13 cellular contexts compared by ENCODE assay signal in the genomic region with DNA sequence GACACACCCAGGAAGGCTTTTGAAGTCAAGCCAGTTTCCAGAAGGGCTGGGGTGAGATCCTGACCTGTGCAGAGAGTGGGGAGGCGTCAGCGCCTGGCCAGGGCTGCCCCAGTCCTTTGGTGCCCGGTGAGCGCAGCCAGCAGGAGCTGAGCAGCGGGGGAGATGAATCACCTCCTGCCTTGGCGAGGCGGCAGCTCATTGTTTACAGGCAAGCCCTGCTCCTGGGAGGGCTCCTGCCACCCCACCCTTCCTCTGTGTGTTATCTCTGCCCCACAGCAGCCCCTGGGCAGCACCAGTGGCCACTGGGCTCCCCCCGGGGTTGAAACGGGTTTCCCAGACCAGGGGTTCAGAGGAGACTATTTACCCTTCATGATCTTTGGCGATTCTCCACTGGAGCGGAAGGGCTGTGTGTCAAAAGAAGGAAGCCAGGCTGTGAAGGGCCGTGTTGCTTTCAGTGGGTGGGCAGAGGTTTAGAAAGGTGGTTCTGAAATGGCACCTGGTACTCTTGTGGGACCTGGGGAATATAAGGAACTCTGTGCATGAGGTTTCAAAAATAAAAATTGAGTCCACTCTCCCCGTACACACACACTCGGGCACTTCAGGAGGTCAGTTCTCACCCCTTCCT. TPM values are rescaled to one million over a fixed set of nuclear protein-coding genes. Genes with fewer than 3 reads are reported as not detected.
DNase-seq lines count a peak whose midpoint lies in the region; ATAC-seq and TF ChIP-seq lines count a peak whose summit lies in the region.
"Had no signal": no experiment of that assay in that cellular context is flagged by ENCODE, and none has a peak within 500 bp of the region (broad histone marks: within the 10 kb centered on the region; RNA-seq: fewer than 3 reads in every experiment).

No MANE protein-coding gene starts in this region.

- H3K27ac Mint-ChIP-seq in CD8-positive, alpha-beta T cell: peak overlapping the region; percentile 10
- H3K27ac Mint-ChIP-seq: activated naive CD8-positive, alpha-beta T cell had no signal

- no peak for ATAC-seq in CD8-positive, alpha-beta T cell
- ATAC-seq in GM21717 (IDR thresholded peaks at IDR 0.05; ENCODE audit: unreplicated experiment): no peak
- no peak for ATAC-seq in HG02970 (IDR thresholded peaks at IDR 0.05; ENCODE audit: low FRiP score, unreplicated experiment)

- H3K9me3 Mint-ChIP-seq in CD8-positive, alpha-beta T cell: no peaks in the 10 kb centered on the region

- H2AFZ ChIP-seq in neuronal stem cell (ENCODE audit: low read length): no peak overlapping the region

- no peaks in the 10 kb centered on the region for H3K9me3 ChIP-seq in CD8-positive, alpha-beta T cell (ENCODE audit: low read length)
- H3K9me3 ChIP-seq in esophagus muscularis mucosa: no peaks in the 10 kb centered on the region
- H3K9me3 ChIP-seq in neuronal stem cell (replicated peaks in 1 of 2; ENCODE audit: control insufficient read depth in 2 of 2, insufficient read depth in 1 of 2, low read depth in 1 of 2, low read length in 2 of 2): no peaks in the 10 kb centered on the region
- H3K9me3 ChIP-seq: BLaER1 treated with 17β-estradiol and CSF1 and Interleukin-3, amounts not matched to agents 10 nM and 100 nM had no signal

- POLR2A ChIA-PET in CD8-positive, alpha-beta T cell (lab: Charles Lee): no interaction called here

- H2BK15ac ChIP-seq in neuronal stem cell (ENCODE audit: low read length): no peak overlapping the region

- TF ChIP-seq POLR2A in esophagus muscularis mucosa (IDR thresholded peaks at IDR 0.05; ENCODE audit: low read depth): no peak

- H3K9ac ChIP-seq in neuronal stem cell (ENCODE audit: low read depth, low read length, poor library complexity): no peak overlapping the region

- H3K18ac ChIP-seq in neuronal stem cell (ENCODE audit: low read length): peak overlapping the region; percentile 30

- H4K8ac ChIP-seq in neuronal stem cell (ENCODE audit: low read depth, low read length): no peak overlapping the region

- CTCF ChIA-PET in CD8-positive, alpha-beta T cell (lab: Charles Lee): interaction anchor here (0.5 to 1.3 kb wide), 2 partner anchors 42 to 371 kb away, joined by 3 read pairs; no protein-coding TSS in a partner anchor

- H3K4me3 Mint-ChIP-seq in CD8-positive, alpha-beta T cell: no peak overlapping the region
- H3K4me3 Mint-ChIP-seq: activated naive CD8-positive, alpha-beta T cell had no signal

- H3K4me2 ChIP-seq in neuronal stem cell (ENCODE audit: insufficient read depth, low read length, poor library complexity, severe bottlenecking): no peak overlapping the region

- no peak for TF ChIP-seq CTCF in CD8-positive, alpha-beta T cell (IDR thresholded peaks at IDR 0.05)
- TF ChIP-seq CTCF in esophagus muscularis mucosa (IDR thresholded peaks at IDR 0.05): no peak

- H3K4me3 ChIP-seq in CD8-positive, alpha-beta T cell (ENCODE audit: low read depth, low read length): no peak overlapping the region
- no peak overlapping the region for H3K4me3 ChIP-seq in esophagus muscularis mucosa
- no peak overlapping the region for H3K4me3 ChIP-seq in neuronal stem cell (ENCODE audit: low read length in 2 of 2)
- H3K4me3 ChIP-seq: BLaER1 treated with 17β-estradiol and CSF1 and Interleukin-3, amounts not matched to agents 10 nM and 100 nM had no signal

- no peak overlapping the region for H2AK5ac ChIP-seq in neuronal stem cell (ENCODE audit: low read depth, low read length)

- no peak for TF ChIP-seq EP300 in esophagus muscularis mucosa (IDR thresholded peaks at IDR 0.05)

- intact Hi-C loops in CD8-positive, alpha-beta T cell (cut with DNase I, micrococcal nuclease): no loop called here
- intact Hi-C loops in esophagus muscularis mucosa (cut with DNase I): no loop called here

- H3K4me1 ChIP-seq in CD8-positive, alpha-beta T cell (ENCODE audit: insufficient read depth, low read length): no peaks in the 10 kb centered on the region
- H3K4me1 ChIP-seq in esophagus muscularis mucosa (peaks cover 0 to 17% (median 8%) of the 10 kb centered on the region in 4 donors), neuronal stem cell (ENCODE audit: control insufficient read depth in 2 of 2, insufficient read depth in 1 of 2, low read depth in 1 of 2, low read length in 2 of 2) (no peaks in the 10 kb centered on the region)

- no peak overlapping the region for H3K4ac ChIP-seq in neuronal stem cell (ENCODE audit: low read length)

- no peaks in the 10 kb centered on the region for H3K27me3 Mint-ChIP-seq in CD8-positive, alpha-beta T cell (ENCODE audit: low read depth)
- H3K27me3 Mint-ChIP-seq: activated naive CD8-positive, alpha-beta T cell had no signal

- H2BK5ac ChIP-seq in neuronal stem cell (ENCODE audit: low read length): no peak overlapping the region

- DNase-seq in CD8-positive, alpha-beta T cell: no peak
- DNase-seq in SW480 (ENCODE audit: low spot score) (peak; percentile 89), esophagus muscularis mucosa (ENCODE audit: extremely low spot score) (no peak), neuronal stem cell (ENCODE audit: low spot score) (no peak)
- DNase-seq in stimulated activated CD4-positive, alpha-beta T cell treated with anti-CD3 and anti-CD28 coated beads, Interleukin-12 subunit alpha, Interleukin-12 subunit beta, amount 100 ng/mL, for 4 hours: no peak
- DNase-seq in activated naive CD4-positive, alpha-beta T cell treated with anti-CD3 and anti-CD28 coated beads, Interleukin-2, amount 50 U/mL, for 16 hours: no peak
- DNase-seq: hypothalamus, NCI-H1092 treated with DMSO at 0.1 percent for 48 hours, T-helper 1 cell had no signal

- peaks cover 42% of the 10 kb centered on the region for H3K36me3 ChIP-seq in CD8-positive, alpha-beta T cell (ENCODE audit: insufficient read depth, low read length)
- peaks cover 50 to 68% (median 66%) of the 10 kb centered on the region in 4 donors for H3K36me3 ChIP-seq in esophagus muscularis mucosa
- H3K36me3 ChIP-seq in neuronal stem cell (replicated peaks in 1 of 2; ENCODE audit: control insufficient read depth in 2 of 2, insufficient read depth in 2 of 2, low read length in 2 of 2): peaks cover 42 to 66% of the 10 kb centered on the region in 2 donors

- H3K14ac ChIP-seq in neuronal stem cell (ENCODE audit: low read length): no peak overlapping the region

- H4K91ac ChIP-seq in neuronal stem cell (ENCODE audit: low read depth, low read length, poor library complexity): no peak overlapping the region

- no peak overlapping the region for H2BK12ac ChIP-seq in neuronal stem cell (ENCODE audit: low read length)

- no peak overlapping the region for H2BK120ac ChIP-seq in neuronal stem cell (ENCODE audit: low read depth, low read length)

- H3K4me1 Mint-ChIP-seq in CD8-positive, alpha-beta T cell (ENCODE audit: low read depth): no peaks in the 10 kb centered on the region

- H3K23ac ChIP-seq in neuronal stem cell (ENCODE audit: low read depth, low read length, poor library complexity): no peak overlapping the region

- H3K27ac ChIP-seq in CD8-positive, alpha-beta T cell (ENCODE audit: low read depth, low read length): no peak overlapping the region
- peak overlapping the region; percentile 23 to 55 (median 38) for H3K27ac ChIP-seq in esophagus muscularis mucosa (replicated peaks in 1 of 4)
- H3K27ac ChIP-seq in neuronal stem cell (replicated peaks; ENCODE audit: low read length): no peak overlapping the region

- 80% methylated on average over 7 of the region's 14 CpGs for WGBS in esophagus muscularis mucosa
- WGBS in neuronal stem cell (ENCODE audit: extremely low coverage in 2 of 2, insufficient read length in 2 of 2, insufficient replicate concordance in 1 of 2), 2 donors: no CpG with 5 or more reads among the region's 14 CpGs

- H3K27me3 ChIP-seq in CD8-positive, alpha-beta T cell (ENCODE audit: insufficient read depth, low read length): no peaks in the 10 kb centered on the region
- H3K27me3 ChIP-seq in esophagus muscularis mucosa: peaks cover 0 to 5% (median 0%) of the 10 kb centered on the region in 4 donors
- H3K27me3 ChIP-seq in neuronal stem cell (ENCODE audit: control insufficient read depth in 3 of 3, insufficient read depth in 3 of 3, low read depth in 1 of 3, low read length in 3 of 3): no peaks in the 10 kb centered on the region
- H3K27me3 ChIP-seq: BLaER1 treated with 17β-estradiol and CSF1 and Interleukin-3, amounts not matched to agents 10 nM and 100 nM had no signal

- peaks cover 62% of the 10 kb centered on the region for H3K36me3 Mint-ChIP-seq in CD8-positive, alpha-beta T cell
- H3K36me3 Mint-ChIP-seq: activated naive CD8-positive, alpha-beta T cell had no signal

- H3K79me1 ChIP-seq in neuronal stem cell (ENCODE audit: low read depth, low read length): no peaks in the 10 kb centered on the region

RNA-seq across cellular contexts. Expression of a gene that starts 14.1 kb away (rescaled TPM):
- 1 to 10 TPM; 1.2 to 2.3 TPM for total RNA-seq in CD8-positive, alpha-beta T cell
- 10 to 100 TPM; 36.5 to 57.4 (median 46.6) TPM for total RNA-seq in esophagus muscularis mucosa
- 1.5 TPM for polyA plus RNA-seq in neuronal stem cell (2013, experiment 1 of 2)
- polyA plus RNA-seq in neuronal stem cell (2013, experiment 2 of 2): 2.0 TPM

RNA-seq across cellular contexts. Expression of a gene that starts 40.1 kb away (rescaled TPM):
- total RNA-seq in CD8-positive, alpha-beta T cell: 100 to 1,000 TPM; 303 to 305 TPM
- total RNA-seq in esophagus muscularis mucosa: 10 to 100 TPM; 50.3 to 81.3 (median 77.6) TPM
- 54.0 TPM for polyA plus RNA-seq in neuronal stem cell (2013, experiment 1 of 2)
- polyA plus RNA-seq in neuronal stem cell (2013, experiment 2 of 2): 51.1 TPM

RNA-seq across cellular contexts. Expression of a gene that starts 40.3 kb away (rescaled TPM):
- 10 to 100 TPM; 11.2 to 13.2 TPM for total RNA-seq in CD8-positive, alpha-beta T cell
- 10 to 100 TPM in 3 of 4 donors, 1 to 10 TPM in 1; 6.3 to 14.7 (median 11.9) TPM for total RNA-seq in esophagus muscularis mucosa
- polyA plus RNA-seq in neuronal stem cell (2013, experiment 1 of 2): 16.5 TPM
- 16.0 TPM for polyA plus RNA-seq in neuronal stem cell (2013, experiment 2 of 2)

RNA-seq across cellular contexts. Expression of a gene that starts 57.8 kb away (rescaled TPM):
- total RNA-seq in CD8-positive, alpha-beta T cell: 1 to 10 TPM; 3.4 to 3.7 TPM
- total RNA-seq in esophagus muscularis mucosa: 10 to 100 TPM; 16.9 to 34.1 (median 24.4) TPM
- polyA plus RNA-seq in neuronal stem cell (2013, experiment 1 of 2): 20.1 TPM
- 18.5 TPM for polyA plus RNA-seq in neuronal stem cell (2013, experiment 2 of 2)

Comparison
In these comparisons a context has a peak if more than half of its experiments do, and no peak if none do; other contexts are left out.
1. H3K27ac ChIP-seq: peak in esophagus muscularis mucosa (4 of 4); none in CD8-positive, alpha-beta T cell (single experiment) and neuronal stem cell (single experiment).
2. RNA of a gene that starts 14.1 kb away (total RNA-seq): 36.5 to 57.4 TPM in esophagus muscularis mucosa; 1.2 to 2.3 TPM in CD8-positive, alpha-beta T cell; every median in the first group is over 10 times any median in the second.